ENCODE assay signal across 14 cellular contexts in genomic region chr9:109181284-109181683, GRCh38. TPM values are rescaled to one million over a fixed set of nuclear protein-coding genes. Genes with fewer than 3 reads are reported as not detected.
DNase-seq lines count a peak whose midpoint lies in the region; ATAC-seq and TF ChIP-seq lines count a peak whose summit lies in the region.
"Had no signal": no experiment of that assay in that cellular context is flagged by ENCODE, and none has a peak within 500 bp of the region (broad histone marks: within the 10 kb centered on the region; RNA-seq: fewer than 3 reads in every experiment).

No MANE protein-coding gene starts in this region.

- DNase-seq in LHCN-M2 (ENCODE audit: low read depth) (peak; percentile 6), dorsolateral prefrontal cortex (no peak), NCI-H187 treated with DMSO at 0.1 percent for 48 hours (lab: John Stamatoyannopoulos, UW) (no peak), DMS79 (lab: John Stamatoyannopoulos, UW) (no peak)
- peak; percentile 60 for DNase-seq in stimulated activated CD4-positive, alpha-beta T cell treated with anti-CD3 and anti-CD28 coated beads, Interleukin-15, amount 100 ng/mL, for 24 hours
- DNase-seq: Kasumi-1; left colon; NK-92 treated with Interleukin-12 subunit alpha and Interleukin-12 subunit beta, amount 100 ng/mL, for 24 hours; T-helper 9 cell had no signal

- TF ChIP-seq CTCF in dorsolateral prefrontal cortex (IDR thresholded peaks at IDR 0.05 in 54 of 56, conservative IDR thresholded peaks at IDR 0.05 in 2 of 56; ENCODE audit: low read depth in 1 of 56, partially characterized antibody in 56 of 56): no peak

- intact Hi-C loops in dorsolateral prefrontal cortex (cut with DNase I): loop anchor here in 1 of 2 donors (10.0 kb wide), 1 partner anchor 144 kb away; the partner anchor contains the start of gene EPB41L4B

- ATAC-seq in GM18868 (IDR thresholded peaks at IDR 0.05; ENCODE audit: unreplicated experiment) (peak; percentile 71), GM21529 (IDR thresholded peaks at IDR 0.05; ENCODE audit: unreplicated experiment) (peak; percentile 79), HG03196 (IDR thresholded peaks at IDR 0.05; ENCODE audit: unreplicated experiment) (no peak)
- ATAC-seq: HCT116, left colon had no signal

- H3K27me3 ChIP-seq in dorsolateral prefrontal cortex: no peaks in the 10 kb centered on the region

- no peak overlapping the region for H3K27ac ChIP-seq in dorsolateral prefrontal cortex
- H3K27ac ChIP-seq: parathyroid adenoma had no signal

- no peak overlapping the region for H3K4me3 ChIP-seq in dorsolateral prefrontal cortex

RNA-seq across cellular contexts. Expression of gene FRRS1L, which starts 14.2 kb away (rescaled TPM):
- under 0.01 TPM in 1 of 2 replicates, not detected in the other for total RNA-seq in LHCN-M2 (2014; rRNA removed)
- 0.27 TPM for polyA plus RNA-seq in LHCN-M2 (2012)
- total RNA-seq in dorsolateral prefrontal cortex: 100 to 1,000 TPM in 105 of 120 experiments, 10 to 100 TPM in 15; 42.9 to 221 (median 137) TPM

Comparison
In these comparisons a context has a peak if more than half of its experiments do, and no peak if none do; other contexts are left out.
1. DNase-seq: peak in LHCN-M2 (single experiment) and stimulated activated CD4-positive, alpha-beta T cell treated with anti-CD3 and anti-CD28 coated beads, Interleukin-15, amount 100 ng/mL, for 24 hours (single experiment); none in dorsolateral prefrontal cortex (0 of 10), NCI-H187 treated with DMSO at 0.1 percent for 48 hours (single experiment) and DMS79 (single experiment).
2. RNA of gene FRRS1L, which starts 14.2 kb away (total RNA-seq): 42.9 to 221 TPM in dorsolateral prefrontal cortex; under 0.01 TPM in LHCN-M2; every median in the first group is over 10 times any median in the second.